Comparison of ENCODE assay signal across 28 cellular contexts in the genomic region with DNA sequence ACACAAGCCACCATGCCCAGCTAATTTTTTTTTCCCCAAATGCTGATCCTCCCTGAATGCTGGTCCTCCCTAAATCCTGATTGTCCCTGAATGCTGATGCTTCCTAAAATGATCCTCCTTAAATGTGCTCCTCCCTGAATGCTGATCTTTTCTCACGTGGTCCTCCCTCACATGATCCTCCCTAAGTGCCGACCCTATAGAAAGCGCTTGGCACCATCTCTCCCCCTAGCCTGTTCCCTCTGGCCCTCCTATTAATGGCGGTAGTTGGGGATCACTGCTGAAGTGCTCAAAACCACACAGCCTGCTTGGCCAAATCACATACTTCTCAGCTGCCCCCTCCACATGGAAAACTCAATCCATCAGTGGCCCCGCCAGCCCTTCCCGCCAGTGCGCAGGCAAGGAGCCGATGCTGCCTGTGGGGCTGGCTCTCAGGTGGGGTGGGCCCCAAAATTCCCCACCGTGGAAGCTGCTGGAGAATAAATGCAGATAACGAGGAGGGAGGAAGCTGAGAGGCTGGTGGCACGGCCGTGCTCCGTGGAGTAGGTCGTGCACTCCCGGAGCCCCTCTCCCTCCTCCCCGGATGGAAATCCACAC. TPM values are rescaled to one million over a fixed set of nuclear protein-coding genes. Genes with fewer than 3 reads are reported as not detected.
"Had no signal": no experiment of that assay in that cellular context is flagged by ENCODE, and none has a peak within 500 bp of the region (broad histone marks: within the 10 kb centered on the region; RNA-seq: fewer than 3 reads in every experiment).

No MANE protein-coding gene starts in this region.

- H3K9me3 Mint-ChIP-seq: activated T-helper 17 cell treated with anti-CD3 and anti-CD28 coated beads, Interleukin-2, amount 50 U/mL, for 72 hours had no signal

- H3K4me1 Mint-ChIP-seq: activated CD4-positive, alpha-beta memory T cell treated with anti-CD3 and anti-CD28 coated beads, Interleukin-2, amount 10 ng/mL, durations not matched to agents 7 days and 5 days; activated CD4-positive, alpha-beta T cell treated with anti-CD3 and anti-CD28 coated beads for 36 hours; activated naive CD4-positive, alpha-beta T cell treated with anti-CD3 and anti-CD28 coated beads, Interleukin-2, amount 10 ng/mL, durations not matched to agents 7 days and 5 days; activated naive CD8-positive, alpha-beta T cell treated with anti-CD3 and anti-CD28 coated beads for 36 hours; activated T-helper 17 cell treated with anti-CD3 and anti-CD28 coated beads, Interleukin-2, amount 50 U/mL, for 72 hours had no signal

- H3K36me3 Mint-ChIP-seq: activated naive CD4-positive, alpha-beta T cell treated with anti-CD3 and anti-CD28 coated beads, Interleukin-2, amount 10 ng/mL, durations not matched to agents 7 days and 5 days; activated naive CD8-positive, alpha-beta T cell treated with anti-CD3 and anti-CD28 coated beads for 36 hours; T-cell had no signal

- DNase-seq: activated CD4-positive, alpha-beta memory T cell treated with anti-CD3 and anti-CD28 coated beads, Interleukin-2, amount 10 ng/mL, durations not matched to agents 7 days and 5 days; activated CD4-positive, alpha-beta T cell treated with anti-CD3 and anti-CD28 coated beads for 36 hours; activated CD4-positive, alpha-beta T cell treated with anti-CD3 and anti-CD28 coated beads, Interleukin-2, amount 50 U/mL, for 1 hour; activated gamma-delta T cell treated with Interleukin-2 at 50 U/mL for 16 hours; activated naive CD4-positive, alpha-beta T cell treated with anti-CD3 and anti-CD28 coated beads, Interleukin-2, amount 10 ng/mL, durations not matched to agents 7 days and 5 days; activated naive CD8-positive, alpha-beta T cell treated with anti-CD3 and anti-CD28 coated beads for 36 hours; activated T-cell treated with anti-CD3 and anti-CD28 coated beads for 4 hours; activated T-cell treated with anti-CD3 and anti-CD28 coated beads, Interleukin-2, amount 50 U/mL, for 48 hours; brain microvascular endothelial cell; cerebellar nuclear complex; Karpas-422; MM.1S; NCI-H1092; NCI-H1417 treated with DMSO at 0.1 percent for 48 hours; NCI-H1694 treated with DMSO at 0.1 percent for 48 hours; NCI-H2029 treated with DMSO at 0.1 percent for 48 hours; NCI-H510A treated with DMSO at 0.1 percent for 48 hours; NCI-H69; SHP77; T-cell; T-helper 2 cell; T1000 had no signal

- ATAC-seq: activated CD4-positive, alpha-beta T cell treated with anti-CD3 and anti-CD28 coated beads for 36 hours; activated T-helper 17 cell treated with anti-CD3 and anti-CD28 coated beads, Interleukin-2, amount 50 U/mL, for 72 hours; T-cell had no signal

- FAIRE-seq: RCC 7860, TTC549 had no signal

- H3K27ac ChIP-seq: brain microvascular endothelial cell, cardiac muscle cell, SJSA1 had no signal

- H3K27me3 ChIP-seq: brain microvascular endothelial cell, cardiac muscle cell had no signal

- H3K27ac Mint-ChIP-seq: activated CD4-positive, alpha-beta memory T cell treated with anti-CD3 and anti-CD28 coated beads, Interleukin-2, amount 10 ng/mL, durations not matched to agents 7 days and 5 days; activated CD4-positive, alpha-beta T cell treated with anti-CD3 and anti-CD28 coated beads for 36 hours; activated naive CD4-positive, alpha-beta T cell treated with anti-CD3 and anti-CD28 coated beads, Interleukin-2, amount 10 ng/mL, durations not matched to agents 7 days and 5 days; activated naive CD8-positive, alpha-beta T cell treated with anti-CD3 and anti-CD28 coated beads for 36 hours; activated T-helper 17 cell treated with anti-CD3 and anti-CD28 coated beads, Interleukin-2, amount 50 U/mL, for 72 hours; T-cell had no signal

- H3K4me3 Mint-ChIP-seq: activated CD4-positive, alpha-beta memory T cell treated with anti-CD3 and anti-CD28 coated beads, Interleukin-2, amount 10 ng/mL, durations not matched to agents 7 days and 5 days; activated CD4-positive, alpha-beta T cell treated with anti-CD3 and anti-CD28 coated beads for 36 hours; activated naive CD4-positive, alpha-beta T cell treated with anti-CD3 and anti-CD28 coated beads, Interleukin-2, amount 10 ng/mL, durations not matched to agents 7 days and 5 days; activated naive CD8-positive, alpha-beta T cell treated with anti-CD3 and anti-CD28 coated beads for 36 hours; activated T-helper 17 cell treated with anti-CD3 and anti-CD28 coated beads, Interleukin-2, amount 50 U/mL, for 72 hours; T-cell had no signal

- H3K4me3 ChIP-seq: cardiac muscle cell, SJSA1 had no signal

- H3K36me3 ChIP-seq: brain microvascular endothelial cell, cardiac muscle cell, SJSA1 had no signal

RNA-seq across cellular contexts. Expression of gene COL26A1, which starts 42.9 kb away (rescaled TPM):
- total RNA-seq: activated CD4-positive, alpha-beta memory T cell treated with anti-CD3 and anti-CD28 coated beads, Interleukin-2, amount 10 ng/mL, durations not matched to agents 7 days and 5 days; activated CD4-positive, alpha-beta T cell treated with anti-CD3 and anti-CD28 coated beads for 36 hours; activated CD8-positive, alpha-beta memory T cell treated with anti-CD3 and anti-CD28 coated beads for 36 hours; activated naive CD8-positive, alpha-beta T cell treated with anti-CD3 and anti-CD28 coated beads for 36 hours; activated T-helper 17 cell treated with anti-CD3 and anti-CD28 coated beads, Interleukin-2, amount 50 U/mL, for 72 hours; SJSA1 had no signal
